In genomic region chr6:26520840-26521484, GRCh38 we compare ENCODE assay signal across 8 cellular contexts. TPM values are rescaled to one million over a fixed set of nuclear protein-coding genes. Genes with fewer than 3 reads are reported as not detected.
DNase-seq lines count a peak whose midpoint lies in the region; ATAC-seq and TF ChIP-seq lines count a peak whose summit lies in the region.

No MANE protein-coding gene starts in this region.

- peak overlapping the region; percentile 83 for H3K27ac Mint-ChIP-seq in CD8-positive, alpha-beta T cell
- H3K27ac Mint-ChIP-seq in endodermal cell (peak overlapping the region; percentile 91), mesothelial cell of epicardium (peak overlapping the region; percentile 97)

- TF ChIP-seq CTCF in CD8-positive, alpha-beta T cell (IDR thresholded peaks at IDR 0.05), result no peak
- no peak for TF ChIP-seq CTCF in HL-60 (IDR thresholded peaks at IDR 0.05; ENCODE audit: insufficient read depth, low read length)
- no peak for TF ChIP-seq CTCF in endodermal cell (conservative IDR thresholded peaks at IDR 0.05)
- TF ChIP-seq CTCF in mesothelial cell of epicardium (IDR thresholded peaks at IDR 0.05; ENCODE audit: unreplicated experiment), result no peak

- H3K36me3 ChIP-seq in CD8-positive, alpha-beta T cell (ENCODE audit: insufficient read depth, low read length), result no peaks in the 10 kb centered on the region
- H3K36me3 ChIP-seq in endodermal cell (ENCODE audit: control insufficient read depth, insufficient read depth, low read length), result no peaks in the 10 kb centered on the region

- peak overlapping the region; percentile 83 for H3K4me3 Mint-ChIP-seq in CD8-positive, alpha-beta T cell
- peak overlapping the region; percentile 77 for H3K4me3 Mint-ChIP-seq in endodermal cell
- peak overlapping the region; percentile 85 for H3K4me3 Mint-ChIP-seq in mesothelial cell of epicardium

- H3K27me3 ChIP-seq in CD8-positive, alpha-beta T cell (ENCODE audit: insufficient read depth, low read length), result no peaks in the 10 kb centered on the region
- H3K27me3 ChIP-seq in HL-60 (ENCODE audit: insufficient read depth, poor library complexity, severe bottlenecking) (no peaks in the 10 kb centered on the region), endodermal cell (ENCODE audit: control insufficient read depth, insufficient read depth, low read length, poor library complexity, severe bottlenecking) (no peaks in the 10 kb centered on the region)

- peak; percentile 80 for ATAC-seq in CD8-positive, alpha-beta T cell
- peak; percentile 39 for ATAC-seq in GM19455 (IDR thresholded peaks at IDR 0.05; ENCODE audit: unreplicated experiment)

- peak; percentile 69 to 92 (median 86) for DNase-seq in CD8-positive, alpha-beta T cell
- DNase-seq in HL-60 (ENCODE audit: low read depth in 1 of 2, low spot score in 1 of 2) (peak; percentile 67 to 82), NOMO-1 treated with dmso at 0.1 percent for 144 hours (lab: John Stamatoyannopoulos, UW; ENCODE audit: unreplicated experiment) (peak; percentile 82), endodermal cell (peak; percentile 93), mesothelial cell of epicardium (ENCODE audit: low spot score in 2 of 2, unreplicated experiment in 2 of 2) (peak; percentile 84 to 94)
- DNase-seq in activated CD8-positive, alpha-beta memory T cell treated with anti-CD3 and anti-CD28 coated beads, Interleukin-2, amount 50 U/mL, for 1 hour (ENCODE audit: extremely low read depth), result peak; percentile 71
- peak; percentile 62 to 65 for DNase-seq in stimulated activated CD8-positive, alpha-beta memory T cell treated with anti-CD3 and anti-CD28 coated beads, Interleukin-15, amount 100 ng/mL, for 48 hours (ENCODE audit: low read depth in 2 of 2)

- H3K9me3 ChIP-seq in CD8-positive, alpha-beta T cell (ENCODE audit: low read length), result no peaks in the 10 kb centered on the region
- no peaks in the 10 kb centered on the region for H3K9me3 ChIP-seq in endodermal cell (ENCODE audit: control insufficient read depth, low read length)

- POLR2A ChIA-PET in CD8-positive, alpha-beta T cell (lab: Charles Lee), result interaction anchor here (1.0 to 5.0 kb wide), 5 partner anchors 12 to 49 kb away, joined by 3 to 39 read pairs (median 19); partner anchors contain the start of gene HMGN4

- H3K36me3 Mint-ChIP-seq in CD8-positive, alpha-beta T cell, result no peaks in the 10 kb centered on the region
- H3K36me3 Mint-ChIP-seq in endodermal cell (ENCODE audit: low read depth) (no peaks in the 10 kb centered on the region), mesothelial cell of epicardium (no peaks in the 10 kb centered on the region)

- H3K27me3 Mint-ChIP-seq in CD8-positive, alpha-beta T cell (ENCODE audit: low read depth), result no peaks in the 10 kb centered on the region
- no peaks in the 10 kb centered on the region for H3K27me3 Mint-ChIP-seq in endodermal cell (ENCODE audit: insufficient read depth)
- H3K27me3 Mint-ChIP-seq in mesothelial cell of epicardium (ENCODE audit: low read depth), result no peaks in the 10 kb centered on the region

- H3K4me3 ChIP-seq in CD8-positive, alpha-beta T cell (ENCODE audit: low read depth, low read length), result peak overlapping the region; percentile 57
- H3K4me3 ChIP-seq in HL-60 (replicated peaks; ENCODE audit: insufficient read depth, low read length) (peak overlapping the region; percentile 57), endodermal cell (ENCODE audit: low read length) (peak overlapping the region; percentile 85)

- H3K9me3 Mint-ChIP-seq in CD8-positive, alpha-beta T cell, result no peaks in the 10 kb centered on the region
- H3K9me3 Mint-ChIP-seq in endodermal cell, result no peaks in the 10 kb centered on the region
- no peaks in the 10 kb centered on the region for H3K9me3 Mint-ChIP-seq in mesothelial cell of epicardium

- peaks cover 8% of the 10 kb centered on the region for H3K4me1 ChIP-seq in CD8-positive, alpha-beta T cell (ENCODE audit: insufficient read depth, low read length)
- peaks cover 2% of the 10 kb centered on the region for H3K4me1 ChIP-seq in endodermal cell (ENCODE audit: control insufficient read depth, insufficient read depth, low read length)

- peak overlapping the region; percentile 43 for H3K9ac ChIP-seq in endodermal cell (ENCODE audit: extremely low read depth, low read length, poor library complexity, severe bottlenecking)

- CTCF ChIA-PET in CD8-positive, alpha-beta T cell (lab: Charles Lee), result interaction anchor here (0.7 to 3.0 kb wide), 3 partner anchors 13 to 981 kb away, joined by 3 to 8 read pairs (median 3); no protein-coding TSS in a partner anchor

- 0 to 2% methylated on average over 15 to 37 of the region's 48 CpGs for WGBS in endodermal cell (ENCODE audit: insufficient coverage in 1 of 2, insufficient read length in 1 of 2), 2 experiments

- intact Hi-C loops in CD8-positive, alpha-beta T cell (cut with DNase I, micrococcal nuclease), result loop anchor here (1.0 to 5.0 kb wide), 12 partner anchors 11 to 119 kb away; partner anchors contain the start of genes BTN3A1 (in 2 of the 2), ABT1 (in 1 of the 2), BTN2A1 (in 1 of the 2) and BTN3A3 (in 1 of the 2)

- H3K27ac ChIP-seq in CD8-positive, alpha-beta T cell (ENCODE audit: low read depth, low read length), result peak overlapping the region; percentile 35
- peak overlapping the region; percentile 60 for H3K27ac ChIP-seq in HL-60 (replicated peaks)
- H3K27ac ChIP-seq in endodermal cell (ENCODE audit: low read depth, low read length), result no peak overlapping the region

- peaks cover 31% of the 10 kb centered on the region for H3K4me1 Mint-ChIP-seq in CD8-positive, alpha-beta T cell (ENCODE audit: low read depth)
- peaks cover 21% of the 10 kb centered on the region for H3K4me1 Mint-ChIP-seq in endodermal cell
- H3K4me1 Mint-ChIP-seq in mesothelial cell of epicardium, result peaks cover 35% of the 10 kb centered on the region

RNA-seq across cellular contexts. Expression of gene HMGN4, which starts 17.2 kb away (rescaled TPM):
- total RNA-seq in CD8-positive, alpha-beta T cell, result 10 to 100 TPM; 24.8 to 33.7 TPM
- total RNA-seq in endodermal cell, result 10 to 100 TPM; 48.8 to 79.8 TPM
- 67.9 TPM for polyA plus RNA-seq in endodermal cell (2013, experiment 1 of 2)
- polyA plus RNA-seq in endodermal cell (2013, experiment 2 of 2), result 65.5 TPM
- 49.4 to 60.5 TPM (median 54.1 TPM) in 3 replicates for total RNA-seq in mesothelial cell of epicardium

RNA-seq across cellular contexts. Expression of gene BTN1A1, which starts 20.9 kb away (rescaled TPM):
- total RNA-seq in CD8-positive, alpha-beta T cell, result not detected
- under 1 TPM in 1 of 2 donors, not detected in 1; 0.11 TPM for total RNA-seq in endodermal cell
- not detected for polyA plus RNA-seq in endodermal cell (2013, experiment 1 of 2)
- not detected for polyA plus RNA-seq in endodermal cell (2013, experiment 2 of 2)
- total RNA-seq in mesothelial cell of epicardium, result 0.09 to 0.11 TPM in 2 of 3 replicates, not detected in the other
